Comparison of ENCODE assay signal across 26 cellular contexts in the genomic region with DNA sequence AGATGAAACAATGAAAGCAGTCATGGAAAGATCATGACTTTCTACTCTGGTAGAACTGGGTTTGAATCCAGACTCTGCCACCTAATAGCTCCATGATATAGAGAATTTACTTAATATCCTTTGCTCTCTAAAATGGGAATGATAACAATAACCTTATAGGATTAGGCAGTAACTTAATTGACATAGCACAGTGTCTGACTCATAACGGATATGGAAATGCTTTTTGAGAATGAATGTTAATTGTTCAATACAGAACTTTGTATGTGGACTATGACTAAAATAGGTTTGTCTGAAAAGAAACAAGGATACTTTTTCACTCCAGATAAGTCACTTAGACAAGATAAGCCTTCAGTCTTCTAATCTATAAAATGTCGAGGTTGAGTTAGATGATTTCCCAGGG.
"Had no signal": no experiment of that assay in that cellular context is flagged by ENCODE, and none has a peak within 500 bp of the region (broad histone marks: within the 10 kb centered on the region; RNA-seq: fewer than 3 reads in every experiment).

No MANE protein-coding gene starts in this region.

- H3K27ac ChIP-seq: stomach, suprapubic skin, testis, thoracic aorta, thyroid gland, tibial artery, tibial nerve, transverse colon, upper lobe of left lung, upper lobe of right lung, uterus, vagina had no signal

- H3K9me3 ChIP-seq: stomach, suprapubic skin, testis, thoracic aorta, thyroid gland, tibial artery, tibial nerve, transverse colon, upper lobe of left lung, upper lobe of right lung, uterus, vagina had no signal

- H3K27me3 ChIP-seq: stomach, suprapubic skin, testis, thyroid gland, tibial artery, tibial nerve, transverse colon, upper lobe of left lung, upper lobe of right lung, uterus, vagina had no signal

- ATAC-seq: stimulated activated effector memory CD8-positive, alpha-beta T cell treated with anti-CD3 and anti-CD28 coated beads, Interleukin-12 subunit alpha, Interleukin-12 subunit beta, amount 100 ng/mL, for 72 hours; stimulated activated memory B cell treated with anti-CD40 and anti-IgM and Interleukin-4, amounts not matched to agents 10 μg/mL and 1 μg/mL and 100 μg/mL, for 72 hours; stimulated activated naive B cell treated with anti-CD40 and anti-IgM and Interleukin-4, amounts not matched to agents 10 μg/mL and 1 μg/mL and 100 μg/mL, for 72 hours; stimulated activated naive CD8-positive, alpha-beta T cell treated with anti-CD3 and anti-CD28 coated beads, Interleukin-15, amount 100 ng/mL, for 72 hours; stimulated activated naive CD8-positive, alpha-beta T cell treated with anti-CD3 and anti-CD28 coated beads, Interleukin-15, Interleukin-2, amounts not matched to agents 100 U/mL and 50 U/mL, for 24 hours; upper lobe of right lung had no signal

- DNase-seq: stimulated activated CD4-positive, alpha-beta T cell treated with anti-CD3 and anti-CD28 coated beads, Interleukin-2, amount 100 ng/mL, for 48 hours; stimulated activated CD4-positive, alpha-beta T cell treated with anti-CD3 and anti-CD28 coated beads, Interleukin-4, amount 100 ng/mL, for 1 hour; stimulated activated CD4-positive, alpha-beta T cell treated with anti-CD3 and anti-CD28 coated beads, Interleukin-4, amount 100 ng/mL, for 24 hours; stimulated activated CD4-positive, alpha-beta T cell treated with anti-CD3 and anti-CD28 coated beads, Interleukin-4, amount 100 ng/mL, for 4 hours; stimulated activated CD8-positive, alpha-beta memory T cell treated with anti-CD3 and anti-CD28 coated beads, Interleukin-4, amount 100 ng/mL, for 48 hours; stimulated activated naive B cell treated with anti-CD40 and anti-IgM and Interleukin-4, amounts not matched to agents 10 μg/mL and 1 μg/mL and 100 μg/mL, for 72 hours; stimulated activated naive CD4-positive, alpha-beta T cell; stimulated activated naive CD4-positive, alpha-beta T cell treated with Interleukin-2 at 50 U/mL for 16 hours; stimulated activated naive CD8-positive, alpha-beta T cell treated with anti-CD3 and anti-CD28 coated beads, Interleukin-15, amount 100 ng/mL, for 72 hours; stimulated activated naive CD8-positive, alpha-beta T cell treated with anti-CD3 and anti-CD28 coated beads, Interleukin-15, Interleukin-2, amounts not matched to agents 100 U/mL and 50 U/mL, for 24 hours; stomach; substantia nigra; testis; thyroid gland; tibial artery; transverse colon; trophoblast cell; upper lobe of left lung; upper lobe of right lung; uterus had no signal

- H3K4me3 ChIP-seq: stomach, suprapubic skin, testis, thoracic aorta, thyroid gland, tibial artery, tibial nerve, transverse colon, upper lobe of left lung, upper lobe of right lung, uterus, vagina had no signal

- H3K4me1 ChIP-seq: stomach, suprapubic skin, testis, thyroid gland, tibial artery, tibial nerve, transverse colon, upper lobe of left lung, upper lobe of right lung, uterus, vagina had no signal

- H3K36me3 ChIP-seq: stomach, suprapubic skin, thoracic aorta, thyroid gland, tibial artery, tibial nerve, transverse colon, upper lobe of left lung, upper lobe of right lung, uterus, vagina had no signal
